ENCODE assay signal across 1 cellular context in the genomic region with DNA sequence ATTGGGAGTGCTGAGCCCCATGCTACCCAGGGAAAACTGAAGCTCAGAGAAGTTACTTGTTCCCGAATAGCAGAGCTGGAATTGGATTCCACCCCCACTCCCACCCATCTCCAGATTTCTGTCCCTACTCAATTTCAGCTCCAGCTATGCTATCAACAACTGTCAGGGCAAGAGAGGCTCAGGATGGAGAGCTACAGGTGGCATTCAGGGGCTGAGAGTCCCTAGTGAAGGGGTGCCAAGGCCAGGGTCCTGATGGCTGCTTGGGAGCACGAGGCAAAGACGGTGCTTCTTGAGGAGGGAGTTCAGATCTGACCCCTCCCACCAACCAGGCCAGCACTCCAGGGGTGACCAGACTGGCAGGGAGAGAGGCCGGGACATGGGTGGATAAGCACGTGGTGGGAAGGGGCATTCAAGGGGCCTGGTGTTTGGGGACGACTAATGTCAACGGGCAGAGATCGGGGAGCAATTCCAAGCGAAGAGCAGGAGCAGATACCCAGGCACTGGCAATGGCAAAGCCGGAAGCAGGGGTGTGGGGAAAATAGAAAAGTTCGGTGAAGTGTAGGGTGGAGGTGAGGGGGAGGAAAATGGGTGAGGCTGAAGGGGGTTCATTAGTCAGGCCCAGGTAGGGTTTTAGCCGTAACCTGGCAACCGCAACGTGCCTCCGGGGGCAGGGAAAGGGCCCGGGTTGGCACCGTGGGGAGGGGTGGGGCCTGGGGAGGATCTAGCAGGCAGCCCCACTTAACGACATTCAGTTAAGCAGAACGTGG.
TF ChIP-seq lines count a peak whose summit lies in the region.

No MANE protein-coding gene starts in this region.

TF ChIP-seq in HCT116, 20 proteins besides CTCF, POLR2A, EP300 and RAD21 (continued from another document):
- TF ChIP-seq, protein P1, sequence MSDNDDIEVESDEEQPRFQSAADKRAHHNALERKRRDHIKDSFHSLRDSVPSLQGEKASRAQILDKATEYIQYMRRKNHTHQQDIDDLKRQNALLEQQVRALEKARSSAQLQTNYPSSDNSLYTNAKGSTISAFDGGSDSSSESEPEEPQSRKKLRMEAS (IDR thresholded peaks at IDR 0.05), result no peak
- TF ChIP-seq POLR2AphosphoS5 (IDR thresholded peaks at IDR 0.05; ENCODE audit: low read depth, low read length), result no peak
- TF ChIP-seq EZH2 (IDR thresholded peaks at IDR 0.05), result no peak
- TF ChIP-seq YY1 (IDR thresholded peaks at IDR 0.05; ENCODE audit: extremely low read depth, insufficient replicate concordance, low read depth, low read length), result no peak
- no peak for TF ChIP-seq CBX3 (IDR thresholded peaks at IDR 0.05; ENCODE audit: low read depth)
- no peak for TF ChIP-seq JUND (IDR thresholded peaks at IDR 0.05)
- TF ChIP-seq, protein P2, sequence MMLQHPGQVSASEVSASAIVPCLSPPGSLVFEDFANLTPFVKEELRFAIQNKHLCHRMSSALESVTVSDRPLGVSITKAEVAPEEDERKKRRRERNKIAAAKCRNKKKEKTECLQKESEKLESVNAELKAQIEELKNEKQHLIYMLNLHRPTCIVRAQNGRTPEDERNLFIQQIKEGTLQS (IDR thresholded peaks at IDR 0.05), result no peak
- TF ChIP-seq, protein P3, sequence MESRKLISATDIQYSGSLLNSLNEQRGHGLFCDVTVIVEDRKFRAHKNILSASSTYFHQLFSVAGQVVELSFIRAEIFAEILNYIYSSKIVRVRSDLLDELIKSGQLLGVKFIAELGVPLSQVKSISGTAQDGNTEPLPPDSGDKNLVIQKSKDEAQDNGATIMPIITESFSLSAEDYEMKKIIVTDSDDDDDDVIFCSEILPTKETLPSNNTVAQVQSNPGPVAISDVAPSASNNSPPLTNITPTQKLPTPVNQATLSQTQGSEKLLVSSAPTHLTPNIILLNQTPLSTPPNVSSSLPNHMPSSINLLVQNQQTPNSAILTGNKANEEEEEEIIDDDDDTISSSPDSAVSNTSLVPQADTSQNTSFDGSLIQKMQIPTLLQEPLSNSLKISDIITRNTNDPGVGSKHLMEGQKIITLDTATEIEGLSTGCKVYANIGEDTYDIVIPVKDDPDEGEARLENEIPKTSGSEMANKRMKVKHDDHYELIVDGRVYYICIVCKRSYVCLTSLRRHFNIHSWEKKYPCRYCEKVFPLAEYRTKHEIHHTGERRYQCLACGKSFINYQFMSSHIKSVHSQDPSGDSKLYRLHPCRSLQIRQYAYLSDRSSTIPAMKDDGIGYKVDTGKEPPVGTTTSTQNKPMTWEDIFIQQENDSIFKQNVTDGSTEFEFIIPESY (IDR thresholded peaks at IDR 0.05; ENCODE audit: extremely low read depth, insufficient replicate concordance, low read length), result no peak
TF ChIP-seq in HCT116: peak in this region for 0.
